In the genomic region with DNA sequence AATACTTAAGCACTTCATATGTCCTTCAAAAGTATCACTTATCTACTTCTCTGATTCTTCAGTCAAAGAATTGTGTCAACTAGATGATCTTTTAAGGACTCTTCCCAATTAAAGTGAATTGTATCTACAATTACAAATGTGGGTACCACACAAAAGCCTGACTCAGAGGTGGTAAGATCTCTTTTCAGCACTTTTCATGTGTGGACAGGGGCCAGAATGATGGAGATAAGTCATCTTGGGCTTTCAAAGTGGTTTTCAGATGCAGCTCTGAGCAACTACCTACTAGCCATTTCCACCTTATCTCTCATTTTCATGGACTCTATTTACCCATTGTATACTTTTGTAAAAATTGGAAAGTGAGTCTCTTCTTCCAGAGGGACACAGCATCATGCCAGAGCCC, we compare ENCODE assay signal across 22 cellular contexts. TPM values are rescaled to one million over a fixed set of nuclear protein-coding genes. Genes with fewer than 3 reads are reported as not detected.
DNase-seq lines count a peak whose midpoint lies in the region; ATAC-seq, FAIRE-seq and TF ChIP-seq lines count a peak whose summit lies in the region.
"Had no signal": no experiment of that assay in that cellular context is flagged by ENCODE, and none has a peak within 500 bp of the region (broad histone marks: within the 10 kb centered on the region; RNA-seq: fewer than 3 reads in every experiment).

No MANE protein-coding gene starts in this region.

- no peaks in the 10 kb centered on the region for H3K4me1 ChIP-seq in endothelial cell of umbilical vein (ENCODE audit: control insufficient read depth, extremely low read depth, insufficient read depth, low read length)

- H3K27me3 Mint-ChIP-seq in stimulated activated naive CD8-positive, alpha-beta T cell treated with anti-CD3 and anti-CD28 coated beads, Interleukin-15, amount 100 ng/mL, for 72 hours, result peaks cover 8% of the 10 kb centered on the region
- peaks cover 2 to 8% (median 7%) of the 10 kb centered on the region in 3 donors for H3K27me3 Mint-ChIP-seq in CD14-positive monocyte (ENCODE audit: low read depth in 3 of 3)

- no peak overlapping the region for H3K4me3 ChIP-seq in endothelial cell of umbilical vein (replicated peaks in 1 of 3; ENCODE audit: insufficient read depth in 1 of 3, low read depth in 1 of 3, low read length in 3 of 3)
- H3K4me3 ChIP-seq: BLaER1 treated with 17β-estradiol and CSF1 and Interleukin-3, amounts not matched to agents 10 nM and 100 nM; PC-9; SK-N-MC had no signal

- H3K4me3 Mint-ChIP-seq in stimulated activated naive CD8-positive, alpha-beta T cell treated with anti-CD3 and anti-CD28 coated beads, Interleukin-15, amount 100 ng/mL, for 72 hours, result no peak overlapping the region
- no peak overlapping the region for H3K4me3 Mint-ChIP-seq in CD14-positive monocyte
- H3K4me3 Mint-ChIP-seq: CD8-positive, alpha-beta memory T cell had no signal

- DNase-seq in stimulated activated naive CD8-positive, alpha-beta T cell treated with anti-CD3 and anti-CD28 coated beads, Interleukin-15, amount 100 ng/mL, for 72 hours, result no peak
- no peak for DNase-seq in stimulated activated naive CD8-positive, alpha-beta T cell treated with anti-CD3 and anti-CD28 coated beads, Interleukin-15, Interleukin-2, amounts not matched to agents 100 U/mL and 50 U/mL, for 24 hours
- peak; percentile 3 for DNase-seq in LHCN-M2 (ENCODE audit: low read depth)
- no peak for DNase-seq in endothelial cell of umbilical vein (ENCODE audit: low read depth, low spot score)
- no peak for DNase-seq in stimulated activated CD4-positive, alpha-beta T cell treated with anti-CD3 and anti-CD28 coated beads, Interleukin-4, amount 100 ng/mL, for 1 hour
- DNase-seq in CD14-positive monocyte (ENCODE audit: low spot score), result no peak
- DNase-seq: Calu3; CD8-positive, alpha-beta memory T cell; DMS153; GOT3; HCEC 1CT; NCI-H1694; NCI-H2081 treated with DMSO at 0.1 percent for 48 hours; NCI-H510A; PC-9; SHP77 treated with DMSO at 0.1 percent for 48 hours had no signal

- peak; percentile 45 for ATAC-seq in stimulated activated naive CD8-positive, alpha-beta T cell treated with anti-CD3 and anti-CD28 coated beads, Interleukin-15, amount 100 ng/mL, for 72 hours
- ATAC-seq in stimulated activated naive CD8-positive, alpha-beta T cell treated with anti-CD3 and anti-CD28 coated beads, Interleukin-15, Interleukin-2, amounts not matched to agents 100 U/mL and 50 U/mL, for 24 hours, result no peak
- ATAC-seq in GM18861 (IDR thresholded peaks at IDR 0.05; ENCODE audit: unreplicated experiment), result no peak

- no TSS peak for BruUV-seq in endothelial cell of umbilical vein (replicated peaks; lab: Mats Ljungman, UMichigan)

- H3K27ac ChIP-seq in endothelial cell of umbilical vein (ENCODE audit: insufficient read depth, low read depth, low read length), result no peak overlapping the region
- H3K27ac ChIP-seq: BLaER1 treated with 17β-estradiol and CSF1 and Interleukin-3, amounts not matched to agents 10 nM and 100 nM; PC-9; RWPE1; SK-N-MC had no signal

- dilution Hi-C loops in endothelial cell of umbilical vein (cut with MboI; ENCODE audit: extremely low pct_ligation_motif_present, low sequenced_read_pairs), result no loop called here

- peaks cover 0 to 3% of the 10 kb centered on the region in 2 experiments for H3K27me3 ChIP-seq in endothelial cell of umbilical vein (ENCODE audit: control insufficient read depth in 2 of 2, insufficient read depth in 2 of 2, low read length in 2 of 2)
- H3K27me3 ChIP-seq: BLaER1 treated with 17β-estradiol and CSF1 and Interleukin-3, amounts not matched to agents 10 nM and 100 nM had no signal

- H3K4me2 ChIP-seq in endothelial cell of umbilical vein (ENCODE audit: insufficient read depth, low read length), result no peak overlapping the region
- H3K4me2 ChIP-seq: BLaER1 treated with 17β-estradiol and CSF1 and Interleukin-3, amounts not matched to agents 10 nM and 100 nM; PC-9 had no signal

- CTCF ChIA-PET in endothelial cell of umbilical vein (lab: Charles Lee), result interaction anchor here (0.9 kb wide), 1 partner anchor 12 kb away, joined by 3 read pairs; no protein-coding TSS in a partner anchor

- intact Hi-C loops in endothelial cell of umbilical vein (cut with micrococcal nuclease) (no loop called here), CD14-positive monocyte (cut with micrococcal nuclease) (no loop called here)

- H3K9me3 Mint-ChIP-seq in stimulated activated naive CD8-positive, alpha-beta T cell treated with anti-CD3 and anti-CD28 coated beads, Interleukin-15, amount 100 ng/mL, for 72 hours, result no peaks in the 10 kb centered on the region
- peaks cover 0 to 2% (median 0%) of the 10 kb centered on the region in 7 donors for H3K9me3 Mint-ChIP-seq in CD14-positive monocyte
- H3K9me3 Mint-ChIP-seq: CD8-positive, alpha-beta memory T cell had no signal

- no peaks in the 10 kb centered on the region for H3K9me3 ChIP-seq in endothelial cell of umbilical vein (replicated peaks; ENCODE audit: control insufficient read depth, insufficient read depth, low read length)
- H3K9me3 ChIP-seq: BLaER1 treated with 17β-estradiol and CSF1 and Interleukin-3, amounts not matched to agents 10 nM and 100 nM had no signal

- TF ChIP-seq CTCF in endothelial cell of umbilical vein (IDR thresholded peaks at IDR 0.05; ENCODE audit: extremely low read depth in 1 of 2, insufficient read depth in 1 of 2, low read depth in 1 of 2, low read length in 2 of 2) (no peak), CD14-positive monocyte (IDR thresholded peaks at IDR 0.05) (no peak)

- H4K20me1 ChIP-seq in endothelial cell of umbilical vein (replicated peaks; ENCODE audit: control insufficient read depth, extremely low read depth, insufficient read depth, low read length), result no peaks in the 10 kb centered on the region

- POLR2A ChIA-PET in endothelial cell of umbilical vein (lab: Charles Lee), result no interaction called here

- peak; percentile 42 for FAIRE-seq in endothelial cell of umbilical vein (lab: Jason Lieb, UNC)
- FAIRE-seq: GM12892, HTR-8/SVneo had no signal

- H3K4me1 Mint-ChIP-seq in stimulated activated naive CD8-positive, alpha-beta T cell treated with anti-CD3 and anti-CD28 coated beads, Interleukin-15, amount 100 ng/mL, for 72 hours, result no peaks in the 10 kb centered on the region
- peaks cover 4% of the 10 kb centered on the region for H3K4me1 Mint-ChIP-seq in CD14-positive monocyte
- H3K4me1 Mint-ChIP-seq: CD8-positive, alpha-beta memory T cell had no signal

- no peaks in the 10 kb centered on the region for H3K79me2 ChIP-seq in endothelial cell of umbilical vein (ENCODE audit: control insufficient read depth, insufficient read depth, low read length)

- no peak overlapping the region for H2AFZ ChIP-seq in endothelial cell of umbilical vein (ENCODE audit: low read depth, low read length)
- H2AFZ ChIP-seq: PC-9 had no signal

- H3K27ac Mint-ChIP-seq in stimulated activated naive CD8-positive, alpha-beta T cell treated with anti-CD3 and anti-CD28 coated beads, Interleukin-15, amount 100 ng/mL, for 72 hours, result no peak overlapping the region
- no peak overlapping the region for H3K27ac Mint-ChIP-seq in CD14-positive monocyte

- no peaks in the 10 kb centered on the region for H3K9me1 ChIP-seq in endothelial cell of umbilical vein (replicated peaks; ENCODE audit: control insufficient read depth, extremely low read depth, insufficient read depth, low read length)

- no peak overlapping the region for H3K9ac ChIP-seq in endothelial cell of umbilical vein (replicated peaks; ENCODE audit: extremely low read depth, insufficient read depth, low read length)
- H3K9ac ChIP-seq: BLaER1 treated with 17β-estradiol and CSF1 and Interleukin-3, amounts not matched to agents 10 nM and 100 nM had no signal

- no peak for TF ChIP-seq POLR2A in endothelial cell of umbilical vein (IDR thresholded peaks at IDR 0.05; ENCODE audit: low read depth, low read length)

- peaks cover 15 to 17% of the 10 kb centered on the region in 2 donors for H3K36me3 Mint-ChIP-seq in CD14-positive monocyte

- H3K36me3 ChIP-seq in endothelial cell of umbilical vein (ENCODE audit: control insufficient read depth in 2 of 2, extremely low read depth in 1 of 2, insufficient read depth in 2 of 2, low read length in 2 of 2), result peaks cover 2 to 5% of the 10 kb centered on the region in 2 experiments

TF ChIP-seq in endothelial cell of umbilical vein, 7 proteins besides CTCF, POLR2A, EP300 and RAD21:
- no peak for TF ChIP-seq FOS (IDR thresholded peaks at IDR 0.05; ENCODE audit: borderline replicate concordance, insufficient read depth, low read length)
- no peak for TF ChIP-seq MYC (IDR thresholded peaks at IDR 0.05; ENCODE audit: low read depth, low read length)
- TF ChIP-seq GATA2 (IDR thresholded peaks at IDR 0.05; ENCODE audit: insufficient read depth, insufficient read length, low read depth, low read length), result no peak
- TF ChIP-seq JUN (IDR thresholded peaks at IDR 0.05; ENCODE audit: borderline replicate concordance, insufficient read depth, insufficient read length, low read depth), result no peak
- TF ChIP-seq EZH2 (IDR thresholded peaks at IDR 0.05; ENCODE audit: borderline replicate concordance, low read depth, low read length, severe bottlenecking), result no peak
- no peak for TF ChIP-seq POLR2AphosphoS5 (IDR thresholded peaks at IDR 0.05; ENCODE audit: insufficient read depth, low read depth, low read length)
- TF ChIP-seq, protein P1, sequence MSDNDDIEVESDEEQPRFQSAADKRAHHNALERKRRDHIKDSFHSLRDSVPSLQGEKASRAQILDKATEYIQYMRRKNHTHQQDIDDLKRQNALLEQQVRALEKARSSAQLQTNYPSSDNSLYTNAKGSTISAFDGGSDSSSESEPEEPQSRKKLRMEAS (IDR thresholded peaks at IDR 0.05; ENCODE audit: insufficient read depth, insufficient read length), result no peak
TF ChIP-seq in endothelial cell of umbilical vein: peak in this region for 0.

RNA-seq across cellular contexts. Expression of gene COX7C, which starts 8.4 kb away (rescaled TPM):
- total RNA-seq in LHCN-M2 (2014; rRNA removed) (281 and 292 TPM in 2 replicates), endothelial cell of umbilical vein (383 and 406 TPM in 2 replicates)
- 948 TPM for polyA plus RNA-seq in LHCN-M2 (2012)
- polyA plus RNA-seq in endothelial cell of umbilical vein (401 and 476 TPM in 2 replicates), CD14-positive monocyte (100 to 1,000 TPM; 508 to 575 TPM)
- polyA plus RNA-seq in endothelial cell of umbilical vein (2011; cell fraction: cytosol; rRNA removed), result 599 and 718 TPM in 2 replicates
- polyA plus RNA-seq in endothelial cell of umbilical vein (2011; cell fraction: nucleus; rRNA removed), result 169 and 191 TPM in 2 replicates
- 798 and 1,064 TPM in 2 replicates for polyA plus RNA-seq in endothelial cell of umbilical vein (2012)
- 117 and 140 TPM in 2 replicates for polyA minus RNA-seq in endothelial cell of umbilical vein
- polyA minus RNA-seq in endothelial cell of umbilical vein (2011; cell fraction: cytosol; rRNA and poly(A)+ RNA removed), result 98.5 TPM
- polyA minus RNA-seq in endothelial cell of umbilical vein (2011; cell fraction: nucleus; rRNA and poly(A)+ RNA removed), result 23.1 and 30.3 TPM in 2 replicates
